ENCODE assay signal across 33 cellular contexts in genomic region chr13:26449063-26449848, GRCh38.
DNase-seq lines count a peak whose midpoint lies in the region; FAIRE-seq and TF ChIP-seq lines count a peak whose summit lies in the region.
"Had no signal": no experiment of that assay in that cellular context is flagged by ENCODE, and none has a peak within 500 bp of the region (broad histone marks: within the 10 kb centered on the region; RNA-seq: fewer than 3 reads in every experiment).

No MANE protein-coding gene starts in this region.

- H3K4me1 ChIP-seq in osteoblast (ENCODE audit: insufficient read depth, low read length) (no peaks in the 10 kb centered on the region), tibial nerve (no peaks in the 10 kb centered on the region)
- H3K4me1 ChIP-seq: esophagus muscularis mucosa, Peyer's patch, stomach, tibial artery had no signal

- no peak overlapping the region for H2AFZ ChIP-seq in osteoblast (ENCODE audit: low read length)
- H2AFZ ChIP-seq: hepatocyte had no signal

- H3K36me3 Mint-ChIP-seq in activated naive CD4-positive, alpha-beta T cell treated with anti-CD3 and anti-CD28 coated beads, Interleukin-2, amount 10 ng/mL, durations not matched to agents 7 days and 5 days = no peaks in the 10 kb centered on the region
- H3K36me3 Mint-ChIP-seq: activated naive CD8-positive, alpha-beta T cell; mesothelial cell of epicardium had no signal

- no peak for TF ChIP-seq EP300 in tibial nerve (IDR thresholded peaks at IDR 0.05)

- H3K4me1 Mint-ChIP-seq in activated naive CD4-positive, alpha-beta T cell treated with anti-CD3 and anti-CD28 coated beads, Interleukin-2, amount 10 ng/mL, durations not matched to agents 7 days and 5 days = no peaks in the 10 kb centered on the region
- H3K4me1 Mint-ChIP-seq: mesothelial cell of epicardium, naive B cell had no signal

- no peaks in the 10 kb centered on the region for H3K79me2 ChIP-seq in osteoblast (ENCODE audit: insufficient read depth, low read length)
- H3K79me2 ChIP-seq: hepatocyte had no signal

- H3K27ac ChIP-seq in osteoblast (ENCODE audit: low read depth, low read length) (no peak overlapping the region), tibial nerve (no peak overlapping the region)
- H3K27ac ChIP-seq: coronary artery, esophagus muscularis mucosa, hepatocyte, Peyer's patch, skin epidermis, stomach, tibial artery had no signal

- FAIRE-seq in bronchial epithelial cell (lab: Jason Lieb, UNC) = peak; percentile 40
- FAIRE-seq: frontal cortex, GM18507 had no signal

- H3K9me3 Mint-ChIP-seq in activated naive CD4-positive, alpha-beta T cell treated with anti-CD3 and anti-CD28 coated beads, Interleukin-2, amount 10 ng/mL, durations not matched to agents 7 days and 5 days = no peaks in the 10 kb centered on the region
- H3K9me3 Mint-ChIP-seq: activated CD8-positive, alpha-beta T cell treated with anti-CD3 and anti-CD28 coated beads for 36 hours; activated T-helper 2 cell treated with anti-CD3 and anti-CD28 coated beads, Interferon-gamma antibody, Interleukin-2, Interleukin-4, amounts not matched to agents 10 μg/mL and 5 μg/mL and 100 μg/mL, durations not matched to agents 14 hours and 24 hours and 36 hours had no signal

- TF ChIP-seq CTCF in bronchial epithelial cell (IDR thresholded peaks at IDR 0.05; ENCODE audit: insufficient read depth, low read length, severe bottlenecking) (no peak), osteoblast (IDR thresholded peaks at IDR 0.05; ENCODE audit: extremely low read depth, low read depth, low read length) (peak; percentile 6), tibial nerve (IDR thresholded peaks at IDR 0.05) (no peak)

- peak; percentile 16 for DNase-seq in DMS53 (lab: John Stamatoyannopoulos, UW)
- DNase-seq in DMS53 treated with DMSO at 0.1 percent for 48 hours (lab: John Stamatoyannopoulos, UW; ENCODE audit: unreplicated experiment) = no peak
- DNase-seq in HT-29 (ENCODE audit: low spot score) = peak; percentile 39
- peak; percentile 43 for DNase-seq in bronchial epithelial cell (ENCODE audit: low read depth)
- no peak for DNase-seq in osteoblast (ENCODE audit: insufficient read length, low spot score, missing footprints)
- DNase-seq in retina = no peak
- DNase-seq in tibial nerve (ENCODE audit: low spot score in 2 of 2) = no peak
- DNase-seq in activated naive CD4-positive, alpha-beta T cell treated with anti-CD3 and anti-CD28 coated beads, Interleukin-2, amount 10 ng/mL, durations not matched to agents 7 days and 5 days = no peak
- DNase-seq: 8988T; activated CD4-positive, CD25-positive, alpha-beta regulatory T cell treated with anti-CD3 and anti-CD28 coated beads, Interleukin-2, amount 50 U/mL, for 72 hours; activated CD8-positive, alpha-beta T cell treated with anti-CD3 and anti-CD28 coated beads for 36 hours; aorta; CD4-positive, alpha-beta T cell; effector memory CD4-positive, alpha-beta T cell; GF-D8; Karpas-422; naive B cell; nucleus accumbens; Peyer's patch; stimulated activated CD4-positive, alpha-beta T cell treated with anti-CD3 and anti-CD28 coated beads, Interleukin-1b, Interleukin-23, amount 100 ng/mL, for 48 hours; stimulated activated CD8-positive, alpha-beta memory T cell treated with anti-CD3 and anti-CD28 coated beads, Interleukin-4, amount 100 ng/mL, for 48 hours; stomach; T-helper 1 cell; tibial artery had no signal

- H4K20me1 ChIP-seq in osteoblast (ENCODE audit: insufficient read depth, low read length) = no peaks in the 10 kb centered on the region

- H3K4me2 ChIP-seq in osteoblast (ENCODE audit: insufficient read depth, low read length) = no peak overlapping the region
- H3K4me2 ChIP-seq: hepatocyte had no signal

- H3K4me3 Mint-ChIP-seq in activated naive CD4-positive, alpha-beta T cell treated with anti-CD3 and anti-CD28 coated beads, Interleukin-2, amount 10 ng/mL, durations not matched to agents 7 days and 5 days = no peak overlapping the region
- H3K4me3 Mint-ChIP-seq: activated CD8-positive, alpha-beta T cell treated with anti-CD3 and anti-CD28 coated beads for 36 hours; activated naive CD8-positive, alpha-beta T cell; CD4-positive, alpha-beta T cell; mesothelial cell of epicardium had no signal

- CTCF ChIA-PET in activated naive CD4-positive, alpha-beta T cell treated with anti-CD3 and anti-CD28 coated beads, Interleukin-2, amount 10 ng/mL, durations not matched to agents 7 days and 5 days (lab: Charles Lee) = no interaction called here

- peaks cover 20% of the 10 kb centered on the region for H3K27me3 Mint-ChIP-seq in activated naive CD4-positive, alpha-beta T cell treated with anti-CD3 and anti-CD28 coated beads, Interleukin-2, amount 10 ng/mL, durations not matched to agents 7 days and 5 days

- TF ChIP-seq POLR2A in tibial nerve (IDR thresholded peaks at IDR 0.05) = no peak

- H3K9me3 ChIP-seq in osteoblast (ENCODE audit: low read depth, low read length) = peaks cover 2% of the 10 kb centered on the region
- H3K9me3 ChIP-seq in tibial nerve = no peaks in the 10 kb centered on the region
- H3K9me3 ChIP-seq: esophagus muscularis mucosa, Peyer's patch had no signal

- no peaks in the 10 kb centered on the region for H3K36me3 ChIP-seq in bronchial epithelial cell (ENCODE audit: control insufficient read depth, insufficient read depth, low read length)
- no peaks in the 10 kb centered on the region for H3K36me3 ChIP-seq in osteoblast (ENCODE audit: insufficient read depth, low read length)
- H3K36me3 ChIP-seq in tibial nerve = no peaks in the 10 kb centered on the region
- H3K36me3 ChIP-seq: esophagus muscularis mucosa, Peyer's patch, stomach, tibial artery had no signal

- 68 to 73% methylated on average over 2 of the region's 2 CpGs for WGBS in tibial nerve, 2 donors

- H3K27me3 ChIP-seq in bronchial epithelial cell (ENCODE audit: control insufficient read depth, insufficient read depth, low read length) = no peaks in the 10 kb centered on the region
- H3K27me3 ChIP-seq in osteoblast (ENCODE audit: insufficient read depth, low read length) = peaks cover 5% of the 10 kb centered on the region
- no peaks in the 10 kb centered on the region for H3K27me3 ChIP-seq in tibial nerve
- H3K27me3 ChIP-seq: esophagus muscularis mucosa, Peyer's patch, stomach, tibial artery had no signal

- no peak overlapping the region for H3K27ac Mint-ChIP-seq in activated naive CD4-positive, alpha-beta T cell treated with anti-CD3 and anti-CD28 coated beads, Interleukin-2, amount 10 ng/mL, durations not matched to agents 7 days and 5 days
- H3K27ac Mint-ChIP-seq: activated CD8-positive, alpha-beta T cell treated with anti-CD3 and anti-CD28 coated beads for 36 hours; activated naive CD8-positive, alpha-beta T cell; activated T-helper 2 cell treated with anti-CD3 and anti-CD28 coated beads, Interferon-gamma antibody, Interleukin-2, Interleukin-4, amounts not matched to agents 10 μg/mL and 5 μg/mL and 100 μg/mL, durations not matched to agents 14 hours and 24 hours and 36 hours; CD4-positive, alpha-beta T cell; mesothelial cell of epicardium; naive B cell had no signal

- H3K4me3 ChIP-seq in bronchial epithelial cell (ENCODE audit: low read depth, low read length) (no peak overlapping the region), osteoblast (ENCODE audit: insufficient read depth, low read length) (no peak overlapping the region), tibial nerve (no peak overlapping the region)
- H3K4me3 ChIP-seq: coronary artery, esophagus muscularis mucosa, hepatocyte, Peyer's patch, skin epidermis, stomach, tibial artery had no signal

Comparison
In these comparisons a context has a peak if more than half of its experiments do, and no peak if none do; other contexts are left out.
1. DNase-seq: peak in DMS53 (single experiment), HT-29 (single experiment) and bronchial epithelial cell (single experiment); none in DMS53 treated with DMSO at 0.1 percent for 48 hours (single experiment), osteoblast (single experiment), retina (single experiment), tibial nerve (0 of 2) and activated naive CD4-positive, alpha-beta T cell treated with anti-CD3 and anti-CD28 coated beads, Interleukin-2, amount 10 ng/mL, durations not matched to agents 7 days and 5 days (single experiment).